In the genomic region with DNA sequence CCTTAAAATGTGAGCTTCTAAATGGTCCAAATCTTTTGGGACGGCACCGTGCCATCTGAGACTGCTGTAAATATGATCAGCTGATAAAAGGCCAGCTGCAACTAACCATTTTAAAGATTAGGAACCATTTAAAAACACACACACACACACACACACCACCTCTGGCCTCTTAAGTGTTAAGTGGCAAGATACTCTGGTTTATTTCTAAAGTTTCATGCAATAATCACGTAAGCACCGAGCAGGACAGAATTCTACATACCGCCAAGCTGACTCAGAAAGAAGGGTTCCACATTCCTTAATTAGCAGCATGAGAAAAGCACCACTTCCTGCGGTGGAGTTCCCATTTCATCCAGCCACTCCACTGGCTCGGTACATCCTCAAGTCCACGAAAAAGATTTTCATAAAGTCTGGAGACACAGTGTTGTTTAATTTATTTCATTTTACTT, we compare ENCODE assay signal across 7 cellular contexts. TPM values are rescaled to one million over a fixed set of nuclear protein-coding genes. Genes with fewer than 3 reads are reported as not detected.
DNase-seq lines count a peak whose midpoint lies in the region; ATAC-seq and TF ChIP-seq lines count a peak whose summit lies in the region.

No MANE protein-coding gene starts in this region.

- TF ChIP-seq CTCF in GM12864 (IDR thresholded peaks at IDR 0.05; ENCODE audit: low read depth, low read length, missing control alignments): no peak
- no peak for TF ChIP-seq CTCF in right atrium auricular region (IDR thresholded peaks at IDR 0.05)

- no peaks in the 10 kb centered on the region for H3K27me3 Mint-ChIP-seq in stimulated activated naive CD8-positive, alpha-beta T cell treated with anti-CD3 and anti-CD28 coated beads, Interleukin-15, amount 100 ng/mL, for 72 hours

- no peaks in the 10 kb centered on the region for H3K36me3 ChIP-seq in right atrium auricular region

- H3K27ac ChIP-seq in right atrium auricular region: peak overlapping the region in 1 of 2 donors; percentile 32

- no peaks in the 10 kb centered on the region for H3K9me3 ChIP-seq in right atrium auricular region

- no peaks in the 10 kb centered on the region for H3K9me3 Mint-ChIP-seq in stimulated activated naive CD8-positive, alpha-beta T cell treated with anti-CD3 and anti-CD28 coated beads, Interleukin-15, amount 100 ng/mL, for 72 hours

- H3K4me3 Mint-ChIP-seq in stimulated activated naive CD8-positive, alpha-beta T cell treated with anti-CD3 and anti-CD28 coated beads, Interleukin-15, amount 100 ng/mL, for 72 hours: peak overlapping the region in 1 of 2 donors; percentile 6

- peak overlapping the region; percentile 14; the same call in 1 of the 2 replicates for H3K4me3 ChIP-seq in GM12864 (ENCODE audit: low read depth, low read length)
- H3K4me3 ChIP-seq in right atrium auricular region: no peak overlapping the region

- no peaks in the 10 kb centered on the region for H3K27me3 ChIP-seq in right atrium auricular region

- H3K4me1 Mint-ChIP-seq in stimulated activated naive CD8-positive, alpha-beta T cell treated with anti-CD3 and anti-CD28 coated beads, Interleukin-15, amount 100 ng/mL, for 72 hours: peaks cover 32% of the 10 kb centered on the region

- peaks cover 0 to 3% of the 10 kb centered on the region in 2 donors for H3K4me1 ChIP-seq in right atrium auricular region

- peak overlapping the region; percentile 33 to 59 for H3K27ac Mint-ChIP-seq in stimulated activated naive CD8-positive, alpha-beta T cell treated with anti-CD3 and anti-CD28 coated beads, Interleukin-15, amount 100 ng/mL, for 72 hours

- DNase-seq in GM12864 (ENCODE audit: low read depth) (peak; percentile 67), T1000 (lab: John Stamatoyannopoulos, UW) (peak; percentile 53), right atrium auricular region (ENCODE audit: low spot score) (peak; percentile 72), NCI-H1930 (lab: John Stamatoyannopoulos, UW) (no peak), NCI-H187 treated with DMSO at 0.1 percent for 48 hours (lab: John Stamatoyannopoulos, UW) (no peak)
- DNase-seq in stimulated activated naive CD8-positive, alpha-beta T cell treated with anti-CD3 and anti-CD28 coated beads, Interleukin-15, amount 100 ng/mL, for 72 hours: no peak

- peak; percentile 45 for ATAC-seq in HG03378 (IDR thresholded peaks at IDR 0.05; ENCODE audit: unreplicated experiment)
- no peak for ATAC-seq in stimulated activated naive CD8-positive, alpha-beta T cell treated with anti-CD3 and anti-CD28 coated beads, Interleukin-15, amount 100 ng/mL, for 72 hours

RNA-seq across cellular contexts. Expression of a gene that starts 17.8 kb away (rescaled TPM):
- total RNA-seq in right atrium auricular region: 10 to 100 TPM in 1 of 2 donors, 1 to 10 TPM in 1; 7.6 to 13.8 TPM

Comparison
In these comparisons a context has a peak if more than half of its experiments do, and no peak if none do; other contexts are left out.
1. DNase-seq: peak in GM12864 (single experiment), T1000 (single experiment) and right atrium auricular region (single experiment); none in stimulated activated naive CD8-positive, alpha-beta T cell treated with anti-CD3 and anti-CD28 coated beads, Interleukin-15, amount 100 ng/mL, for 72 hours (0 of 2), NCI-H1930 (0 of 2) and NCI-H187 treated with DMSO at 0.1 percent for 48 hours (single experiment).